In genomic region chr10:101903827-101904520, GRCh38 we compare ENCODE assay signal across 8 cellular contexts.
A peak's percentile ranks its signal among the peaks of the same experiment; 100 is the strongest.
DNase-seq lines count a peak whose midpoint lies in the region; ATAC-seq, FAIRE-seq and TF ChIP-seq lines count a peak whose summit lies in the region.

No MANE protein-coding gene starts in this region.

- TF ChIP-seq CTCF in brain (conservative IDR thresholded peaks at IDR 0.05) (no peak), pancreas (IDR thresholded peaks at IDR 0.05) (no peak), gastroesophageal sphincter (IDR thresholded peaks at IDR 0.05) (no peak)

- no peaks in the 10 kb centered on the region for H3K9me3 Mint-ChIP-seq in brain

- no peak for TF ChIP-seq POLR2A in gastroesophageal sphincter (IDR thresholded peaks at IDR 0.05)

- H3K4me3 Mint-ChIP-seq in brain: peak overlapping the region in 1 of 5 experiments; percentile 38

- peak overlapping the region in 3 of 5 experiments; percentile 20 to 92 (median 63) for H3K27ac Mint-ChIP-seq in brain

- H3K36me3 Mint-ChIP-seq in brain: no peaks in the 10 kb centered on the region

- H3K9me3 ChIP-seq in pancreas: no peaks in the 10 kb centered on the region
- H3K9me3 ChIP-seq in gastroesophageal sphincter: no peaks in the 10 kb centered on the region

- FAIRE-seq in pancreas (lab: Jason Lieb, UNC): no peak

- DNase-seq in NCI-H1048 (lab: John Stamatoyannopoulos, UW) (no peak), pancreas (no peak), COLO829 (ENCODE audit: low spot score) (no peak)

- no peaks in the 10 kb centered on the region for H3K4me1 ChIP-seq in pancreas
- H3K4me1 ChIP-seq in gastroesophageal sphincter: peaks cover 0 to 5% (median 0%) of the 10 kb centered on the region in 3 donors

- 86 to 88% methylated on average over 7 of the region's 7 CpGs for WGBS in pancreas, 2 donors
- WGBS in gastroesophageal sphincter (ENCODE audit: low coverage in 1 of 2), 2 donors: 64 to 87% methylated on average over 3 of the region's 7 CpGs

- no peaks in the 10 kb centered on the region for H3K27me3 Mint-ChIP-seq in brain

- ATAC-seq in GM18511 (IDR thresholded peaks at IDR 0.05; ENCODE audit: unreplicated experiment) (peak; percentile 82), GM21447 (IDR thresholded peaks at IDR 0.05; ENCODE audit: unreplicated experiment) (peak; percentile 72), HG03565 (IDR thresholded peaks at IDR 0.05; ENCODE audit: unreplicated experiment) (peak; percentile 56), pancreas (no peak), gastroesophageal sphincter (no peak)

- intact Hi-C loops in pancreas (cut with DNase I): no loop called here

- H3K36me3 ChIP-seq in pancreas (peaks cover 0 to 6% (median 0%) of the 10 kb centered on the region in 3 donors), gastroesophageal sphincter (peaks cover 0 to 12% of the 10 kb centered on the region in 2 donors)

- H3K4me3 ChIP-seq in pancreas (no peak overlapping the region), gastroesophageal sphincter (no peak overlapping the region)

- H3K27me3 ChIP-seq in pancreas: no peaks in the 10 kb centered on the region
- no peaks in the 10 kb centered on the region for H3K27me3 ChIP-seq in gastroesophageal sphincter

- peaks cover 46% of the 10 kb centered on the region for H3K4me1 Mint-ChIP-seq in brain

- no peak overlapping the region for H3K27ac ChIP-seq in pancreas
- H3K27ac ChIP-seq in gastroesophageal sphincter: no peak overlapping the region

- TF ChIP-seq EP300 in gastroesophageal sphincter (IDR thresholded peaks at IDR 0.05): no peak

Comparison
In these comparisons a context has a peak if more than half of its experiments do, and no peak if none do; other contexts are left out.
1. ATAC-seq: peak in GM18511 (single experiment), GM21447 (single experiment) and HG03565 (single experiment); none in pancreas (0 of 4) and gastroesophageal sphincter (single experiment).